2 cellular contexts compared by ENCODE assay signal in the genomic region with DNA sequence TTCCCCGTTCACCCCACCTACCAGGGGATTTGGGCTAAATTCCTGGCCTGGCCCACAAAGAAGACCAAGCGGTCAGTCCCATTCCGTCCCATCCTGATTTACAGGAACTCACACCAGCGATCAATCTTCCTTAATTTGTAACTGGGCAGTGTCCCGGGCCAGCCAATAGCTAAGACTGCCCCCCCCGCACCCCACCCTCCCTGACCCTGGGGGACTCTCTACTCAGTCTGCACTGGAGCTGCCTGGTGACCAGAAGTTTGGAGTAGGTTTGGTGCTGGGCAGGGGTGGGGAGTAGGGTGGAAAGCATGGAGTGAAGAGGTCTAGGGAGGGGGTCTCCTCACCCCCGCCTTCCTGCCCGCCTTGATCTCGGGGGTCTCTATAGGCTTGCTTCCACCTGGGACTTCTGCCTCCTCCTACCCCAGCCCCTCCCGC.
TF ChIP-seq lines count a peak whose summit lies in the region.

SERPING1 (plus strand) TSS at position 225 of the 432 bp plus-strand sequence. CDS start 586 bp downstream, outside the sequence.

TF ChIP-seq in HEK293, 187 proteins besides CTCF, POLR2A, EP300 and RAD21 (continued from another document):
- TF ChIP-seq, protein P1, sequence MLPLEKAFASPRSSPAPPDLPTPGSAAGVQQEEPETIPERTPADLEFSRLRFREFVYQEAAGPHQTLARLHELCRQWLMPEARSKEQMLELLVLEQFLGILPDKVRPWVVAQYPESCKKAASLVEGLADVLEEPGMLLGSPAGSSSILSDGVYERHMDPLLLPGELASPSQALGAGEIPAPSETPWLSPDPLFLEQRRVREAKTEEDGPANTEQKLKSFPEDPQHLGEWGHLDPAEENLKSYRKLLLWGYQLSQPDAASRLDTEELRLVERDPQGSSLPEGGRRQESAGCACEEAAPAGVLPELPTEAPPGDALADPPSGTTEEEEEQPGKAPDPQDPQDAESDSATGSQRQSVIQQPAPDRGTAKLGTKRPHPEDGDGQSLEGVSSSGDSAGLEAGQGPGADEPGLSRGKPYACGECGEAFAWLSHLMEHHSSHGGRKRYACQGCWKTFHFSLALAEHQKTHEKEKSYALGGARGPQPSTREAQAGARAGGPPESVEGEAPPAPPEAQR (tag by site-specific recombination; IDR thresholded peaks at IDR 0.05): no peak
- TF ChIP-seq GLIS2 (tag by site-specific recombination; IDR thresholded peaks at IDR 0.05) (no peak), ZNF596 (tag by site-specific recombination; IDR thresholded peaks at IDR 0.05) (no peak), WT1 (tag by site-specific recombination; IDR thresholded peaks at IDR 0.05) (no peak), ZNF837 (tag by site-specific recombination; IDR thresholded peaks at IDR 0.05) (no peak), SCRT1 (tag by site-specific recombination; IDR thresholded peaks at IDR 0.05; ENCODE audit: borderline replicate concordance) (no peak), ZNF791 (tag by site-specific recombination; IDR thresholded peaks at IDR 0.05) (no peak), ZNF311 (tag by site-specific recombination; IDR thresholded peaks at IDR 0.05; ENCODE audit: borderline replicate concordance) (no peak), ZNF146 (tag by site-specific recombination; IDR thresholded peaks at IDR 0.05) (no peak), ZNF514 (tag by site-specific recombination; IDR thresholded peaks at IDR 0.05) (no peak), ZFHX2 (tag by site-specific recombination; conservative IDR thresholded peaks at IDR 0.05) (no peak), REST (tag by site-specific recombination; IDR thresholded peaks at IDR 0.05) (no peak), ZNF704 (tag by site-specific recombination; IDR thresholded peaks at IDR 0.05) (no peak), ZNF645 (tag by site-specific recombination; IDR thresholded peaks at IDR 0.05) (no peak), ZBTB8A (tag by site-specific recombination; IDR thresholded peaks at IDR 0.05) (no peak), HOXD13 (CRISPR knock-in tag; IDR thresholded peaks at IDR 0.05; ENCODE audit: borderline replicate concordance) (no peak), ZNF148 (tag by site-specific recombination; IDR thresholded peaks at IDR 0.05; ENCODE audit: borderline replicate concordance) (no peak), ZNF335 (tag by site-specific recombination; conservative IDR thresholded peaks at IDR 0.05) (no peak), ZNF174 (tag by site-specific recombination; IDR thresholded peaks at IDR 0.05) (no peak)

TF ChIP-seq in liver, 16 proteins besides CTCF, POLR2A, EP300 and RAD21 (continued from another document):
- TF ChIP-seq REST (IDR thresholded peaks at IDR 0.05): no peak
- TF ChIP-seq NR2F2 (IDR thresholded peaks at IDR 0.05): peak; percentile 73
- peak; percentile 62 for TF ChIP-seq YY1 (IDR thresholded peaks at IDR 0.05)
- TF ChIP-seq RXRA (IDR thresholded peaks at IDR 0.05): peak; percentile 86 to 89
- no peak for TF ChIP-seq FOXA2 (IDR thresholded peaks at IDR 0.05)
- TF ChIP-seq, protein P2, sequence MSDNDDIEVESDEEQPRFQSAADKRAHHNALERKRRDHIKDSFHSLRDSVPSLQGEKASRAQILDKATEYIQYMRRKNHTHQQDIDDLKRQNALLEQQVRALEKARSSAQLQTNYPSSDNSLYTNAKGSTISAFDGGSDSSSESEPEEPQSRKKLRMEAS (IDR thresholded peaks at IDR 0.05): peak; percentile 44
- peak in 1 of 2 donors; percentile 13 for TF ChIP-seq GABPA (IDR thresholded peaks at IDR 0.05 in 1 of 2, conservative IDR thresholded peaks at IDR 0.05 in 1 of 2)
- peak; percentile 24 for TF ChIP-seq HNF4G (IDR thresholded peaks at IDR 0.05)
- peak; percentile 62 to 71 for TF ChIP-seq HNF4A (conservative IDR thresholded peaks at IDR 0.05)
- TF ChIP-seq EGR1 (IDR thresholded peaks at IDR 0.05; ENCODE audit: low read depth in 2 of 2): peak in 1 of 2 donors; percentile 15
- TF ChIP-seq, protein P3, sequence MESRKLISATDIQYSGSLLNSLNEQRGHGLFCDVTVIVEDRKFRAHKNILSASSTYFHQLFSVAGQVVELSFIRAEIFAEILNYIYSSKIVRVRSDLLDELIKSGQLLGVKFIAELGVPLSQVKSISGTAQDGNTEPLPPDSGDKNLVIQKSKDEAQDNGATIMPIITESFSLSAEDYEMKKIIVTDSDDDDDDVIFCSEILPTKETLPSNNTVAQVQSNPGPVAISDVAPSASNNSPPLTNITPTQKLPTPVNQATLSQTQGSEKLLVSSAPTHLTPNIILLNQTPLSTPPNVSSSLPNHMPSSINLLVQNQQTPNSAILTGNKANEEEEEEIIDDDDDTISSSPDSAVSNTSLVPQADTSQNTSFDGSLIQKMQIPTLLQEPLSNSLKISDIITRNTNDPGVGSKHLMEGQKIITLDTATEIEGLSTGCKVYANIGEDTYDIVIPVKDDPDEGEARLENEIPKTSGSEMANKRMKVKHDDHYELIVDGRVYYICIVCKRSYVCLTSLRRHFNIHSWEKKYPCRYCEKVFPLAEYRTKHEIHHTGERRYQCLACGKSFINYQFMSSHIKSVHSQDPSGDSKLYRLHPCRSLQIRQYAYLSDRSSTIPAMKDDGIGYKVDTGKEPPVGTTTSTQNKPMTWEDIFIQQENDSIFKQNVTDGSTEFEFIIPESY (IDR thresholded peaks at IDR 0.05): peak; percentile 55
- peak; percentile 12 for TF ChIP-seq ATF3 (IDR thresholded peaks at IDR 0.05)
- TF ChIP-seq SP1 (IDR thresholded peaks at IDR 0.05): peak; percentile 79
